ENCODE assay signal across 9 cellular contexts in genomic region chr4:48296330-48296729, GRCh38.
DNase-seq lines count a peak whose midpoint lies in the region; ATAC-seq and TF ChIP-seq lines count a peak whose summit lies in the region.
"Had no signal": no experiment of that assay in that cellular context is flagged by ENCODE, and none has a peak within 500 bp of the region (broad histone marks: within the 10 kb centered on the region; RNA-seq: fewer than 3 reads in every experiment).

No MANE protein-coding gene starts in this region.

- H3K4me3 Mint-ChIP-seq in activated naive CD8-positive, alpha-beta T cell treated with anti-CD3 and anti-CD28 coated beads, Interleukin-2, amount 50 U/mL, for 24 hours, result no peak overlapping the region

- H3K9me3 Mint-ChIP-seq in activated naive CD8-positive, alpha-beta T cell treated with anti-CD3 and anti-CD28 coated beads, Interleukin-2, amount 50 U/mL, for 24 hours, result no peaks in the 10 kb centered on the region

- peak; percentile 66 for ATAC-seq in GM18505 (IDR thresholded peaks at IDR 0.05; ENCODE audit: unreplicated experiment)
- ATAC-seq in GM21360 (IDR thresholded peaks at IDR 0.05; ENCODE audit: unreplicated experiment), result peak; percentile 93
- ATAC-seq in HG03097 (IDR thresholded peaks at IDR 0.05; ENCODE audit: low FRiP score, unreplicated experiment), result peak; percentile 88
- ATAC-seq in activated naive CD8-positive, alpha-beta T cell treated with anti-CD3 and anti-CD28 coated beads, Interleukin-2, amount 50 U/mL, for 24 hours, result peak; percentile 61
- ATAC-seq: mucosa of descending colon had no signal

- peaks cover 7% of the 10 kb centered on the region for H3K4me1 Mint-ChIP-seq in activated naive CD8-positive, alpha-beta T cell treated with anti-CD3 and anti-CD28 coated beads, Interleukin-2, amount 50 U/mL, for 24 hours

- TF ChIP-seq POLR2A in GM18505 (IDR thresholded peaks at IDR 0.05; ENCODE audit: borderline replicate concordance, extremely low read depth, insufficient read depth, insufficient read length), result no peak

- intact Hi-C loops in head of caudate nucleus (cut with DNase I), result no loop called here

- H3K36me3 Mint-ChIP-seq in activated naive CD8-positive, alpha-beta T cell treated with anti-CD3 and anti-CD28 coated beads, Interleukin-2, amount 50 U/mL, for 24 hours (ENCODE audit: low read depth), result no peaks in the 10 kb centered on the region

- H3K27ac Mint-ChIP-seq in activated naive CD8-positive, alpha-beta T cell treated with anti-CD3 and anti-CD28 coated beads, Interleukin-2, amount 50 U/mL, for 24 hours, result no peak overlapping the region

- peak; percentile 10 for DNase-seq in activated naive CD8-positive, alpha-beta T cell treated with anti-CD3 and anti-CD28 coated beads, Interleukin-2, amount 50 U/mL, for 24 hours
- DNase-seq in head of caudate nucleus, result no peak
- no peak for DNase-seq in GOT3 (lab: John Stamatoyannopoulos, UW)
- DNase-seq in COR-L47 (lab: John Stamatoyannopoulos, UW), result no peak
- DNase-seq in DMS79 (lab: John Stamatoyannopoulos, UW), result no peak
- DNase-seq: mucosa of descending colon had no signal

- peaks cover under 1% of the 10 kb centered on the region for H3K27me3 Mint-ChIP-seq in activated naive CD8-positive, alpha-beta T cell treated with anti-CD3 and anti-CD28 coated beads, Interleukin-2, amount 50 U/mL, for 24 hours
